8 cellular contexts compared by ENCODE assay signal in the genomic region with DNA sequence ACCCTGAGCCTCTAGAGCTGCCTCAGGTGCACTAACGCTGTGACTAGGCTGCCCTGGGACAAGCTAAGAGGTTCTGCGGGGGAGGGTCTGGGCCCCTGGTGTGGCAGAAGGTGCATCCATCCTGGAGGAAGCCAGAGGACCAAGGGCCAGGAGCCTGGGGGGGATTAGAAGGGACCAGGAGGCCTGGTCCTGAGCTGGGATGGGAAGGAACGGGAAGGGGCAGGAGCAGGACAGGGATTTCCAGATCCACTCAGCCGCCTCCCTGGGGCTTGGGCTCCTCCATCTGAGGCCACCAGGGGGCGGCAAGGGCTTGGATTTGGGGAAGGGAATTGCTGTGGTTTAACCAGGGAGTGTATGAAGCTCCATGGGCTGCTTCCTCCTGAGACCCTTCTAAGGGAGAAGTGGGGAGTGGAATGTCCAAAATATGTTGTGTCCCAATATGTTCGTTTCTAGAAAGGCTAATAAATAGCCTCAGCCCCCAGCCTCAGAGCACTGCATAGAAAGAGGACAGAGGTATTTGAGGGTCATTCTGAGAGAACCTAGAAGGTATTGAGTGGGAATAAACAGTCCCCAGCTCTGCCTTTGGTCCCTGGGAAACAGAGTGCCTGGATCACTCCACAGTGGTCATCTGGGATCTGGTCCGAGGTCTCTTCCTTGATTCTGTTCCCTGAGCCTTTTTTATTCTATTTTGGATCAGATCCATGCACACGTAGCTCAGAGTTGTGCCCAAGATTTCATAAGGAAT. TPM values are rescaled to one million over a fixed set of nuclear protein-coding genes. Genes with fewer than 3 reads are reported as not detected.
DNase-seq lines count a peak whose midpoint lies in the region; ATAC-seq and TF ChIP-seq lines count a peak whose summit lies in the region.

No MANE protein-coding gene starts in this region.

- H3K4me1 ChIP-seq in SJSA1 (replicated peaks) = no peaks in the 10 kb centered on the region
- H3K4me1 ChIP-seq in transverse colon = no peaks in the 10 kb centered on the region

- H3K9me3 Mint-ChIP-seq in MCF 10A (ENCODE audit: unreplicated experiment) = no peaks in the 10 kb centered on the region

- H3K27ac ChIP-seq in SJSA1 (no peak overlapping the region), transverse colon (no peak overlapping the region)

- intact Hi-C loops in MCF 10A (cut with micrococcal nuclease) = no loop called here
- intact Hi-C loops in transverse colon (cut with DNase I; ENCODE audit: low total_unique reads) = no loop called here

- peak; percentile 11 for DNase-seq in DMS153 treated with DMSO at 0.1 percent for 48 hours (lab: John Stamatoyannopoulos, UW; ENCODE audit: unreplicated experiment)
- DNase-seq in HT1080 (ENCODE audit: low read depth) = peak; percentile 54
- peak; percentile 19 to 55 for DNase-seq in SJSA1 (ENCODE audit: low read depth in 1 of 2, low spot score in 2 of 2)
- peak; percentile 67 for DNase-seq in MCF 10A (ENCODE audit: unreplicated experiment)
- no peak for DNase-seq in left lobe of liver (ENCODE audit: low spot score)
- DNase-seq in transverse colon = peak; percentile 45

- H3K27me3 ChIP-seq in SJSA1 (replicated peaks) (peaks cover 13% of the 10 kb centered on the region), transverse colon (no peaks in the 10 kb centered on the region)

- no peaks in the 10 kb centered on the region for H3K9me3 ChIP-seq in SJSA1 (replicated peaks)
- H3K9me3 ChIP-seq in transverse colon = no peaks in the 10 kb centered on the region

- POLR2A ChIA-PET in MCF 10A (lab: Yijun Ruan, JAX) = interaction anchor here (0.5 kb wide), 1 partner anchor 384 kb away, joined by 4 read pairs; no protein-coding TSS in a partner anchor

- H3K36me3 Mint-ChIP-seq in MCF 10A (ENCODE audit: insufficient read depth, unreplicated experiment) = peaks cover 7% of the 10 kb centered on the region

- H3K27ac Mint-ChIP-seq in MCF 10A (ENCODE audit: low read depth, unreplicated experiment) = no peak overlapping the region

- H3K4me3 ChIP-seq in SJSA1 (no peak overlapping the region), transverse colon (no peak overlapping the region)

- H3K27me3 Mint-ChIP-seq in MCF 10A (ENCODE audit: insufficient read depth, unreplicated experiment) = peaks cover 65% of the 10 kb centered on the region

- TF ChIP-seq CTCF in MCF 10A (IDR thresholded peaks at IDR 0.05; ENCODE audit: unreplicated experiment) = peak; percentile 73
- peak; percentile 33 to 73 (median 53) for TF ChIP-seq CTCF in transverse colon (IDR thresholded peaks at IDR 0.05)

- H3K36me3 ChIP-seq in SJSA1 (no peaks in the 10 kb centered on the region), transverse colon (no peaks in the 10 kb centered on the region)

- no TSS peak for BruUV-seq in MCF 10A (replicated peaks; lab: Mats Ljungman, UMichigan)

- TF ChIP-seq EP300 in transverse colon (IDR thresholded peaks at IDR 0.05; ENCODE audit: low read depth) = no peak

- no peak overlapping the region for H3K4me3 Mint-ChIP-seq in MCF 10A (ENCODE audit: unreplicated experiment)

- in situ Hi-C loops in transverse colon (cut with MboI; ENCODE audit: low pct_ligation_motif_present in 1 of 4, low pct_unique_long_range_greater_than_20kb in 1 of 4, low sequenced_read_pairs in 3 of 4) = loop anchor here in 1 of 4 donors (25.0 kb wide), 1 partner anchor 114 kb away; no protein-coding TSS in a partner anchor

- TF ChIP-seq POLR2A in transverse colon (IDR thresholded peaks at IDR 0.05) = no peak

- peak; percentile 92 for ATAC-seq in left lobe of liver
- no peak for ATAC-seq in HG03135 (IDR thresholded peaks at IDR 0.05; ENCODE audit: unreplicated experiment)
- ATAC-seq in GM18520 (IDR thresholded peaks at IDR 0.05; ENCODE audit: unreplicated experiment) = no peak

- H3K4me1 Mint-ChIP-seq in MCF 10A (ENCODE audit: insufficient read depth, unreplicated experiment) = no peaks in the 10 kb centered on the region

- 35 to 82% methylated on average over 4 to 8 of the region's 8 CpGs for whole genome bisulfite sequencing in transverse colon (ENCODE audit: low coverage in 1 of 2), 2 donors

- CTCF ChIA-PET in MCF 10A (lab: Yijun Ruan, JAX) = interaction anchor here (0.6 to 2.8 kb wide), 22 partner anchors 10 to 439 kb away, joined by 3 to 45 read pairs (median 4); no protein-coding TSS in a partner anchor

RNA-seq across cellular contexts. Expression of a gene that starts 17.4 kb away (rescaled TPM):
- total RNA-seq in HT1080 (2014; rRNA removed; shearing (Covaris generic)) = 87.9 and 93.2 TPM in 2 replicates
- polyA plus RNA-seq in HT1080 (2015; cell fraction: cytosol; rRNA removed) = 91.8 and 93.1 TPM in 2 replicates
- polyA plus RNA-seq in HT1080 (2015; cell fraction: nucleus; rRNA removed) = 218 and 230 TPM in 2 replicates
- 0.05 TPM in 1 of 2 replicates, not detected in the other for total RNA-seq in SJSA1 (2014; rRNA removed; shearing (Covaris generic))
- total RNA-seq in MCF 10A (2022) = not detected in 2 replicates
- 1.2 TPM for total RNA-seq in left lobe of liver
- under 1 TPM in 2 of 4 donors, not detected in 2; 0.16 to 0.41 TPM for total RNA-seq in transverse colon

RNA-seq across cellular contexts. Expression of a gene that starts 56.3 kb away (rescaled TPM):
- total RNA-seq in HT1080 (2014; rRNA removed; shearing (Covaris generic)) = 2.5 and 2.6 TPM in 2 replicates
- polyA plus RNA-seq in HT1080 (2015; cell fraction: cytosol; rRNA removed) = 0.74 and 0.95 TPM in 2 replicates
- polyA plus RNA-seq in HT1080 (2015; cell fraction: nucleus; rRNA removed) = 1.6 and 2.0 TPM in 2 replicates
- total RNA-seq in SJSA1 (2014; rRNA removed; shearing (Covaris generic)) = 0.32 TPM in 1 of 2 replicates, not detected in the other
- total RNA-seq in MCF 10A (2022) (not detected in 2 replicates), left lobe of liver (not detected), transverse colon (not detected)

Comparison
In these comparisons a context has a peak if more than half of its experiments do, and no peak if none do; other contexts are left out.
1. RNA of a gene that starts 17.4 kb away (total RNA-seq): 87.9 to 93.2 TPM in HT1080; 1.2 TPM in left lobe of liver (single experiment), 0.16 to 0.41 TPM in transverse colon, 0.05 TPM in SJSA1 and not detected in MCF 10A; every median in the first group is over 10 times any median in the second.